ENCODE assay signal across 1 cellular context in genomic region chr19:38253788-38254187, GRCh38.
TF ChIP-seq lines count a peak whose summit lies in the region.

No MANE protein-coding gene starts in this region.

TF ChIP-seq in IMR-90, 13 proteins besides CTCF, POLR2A, EP300 and RAD21:
- no peak for TF ChIP-seq RCOR1 (IDR thresholded peaks at IDR 0.05; ENCODE audit: insufficient replicate concordance, low read length)
- no peak for TF ChIP-seq BHLHE40 (IDR thresholded peaks at IDR 0.05; ENCODE audit: low read depth, low read length)
- TF ChIP-seq FOS (IDR thresholded peaks at IDR 0.05; ENCODE audit: low read depth, low read length) = no peak
- TF ChIP-seq RFX5 (IDR thresholded peaks at IDR 0.05; ENCODE audit: low read depth, low read length) = no peak
- TF ChIP-seq MAZ (IDR thresholded peaks at IDR 0.05; ENCODE audit: borderline replicate concordance, low read depth, low read length) = no peak
- no peak for TF ChIP-seq CEBPB (IDR thresholded peaks at IDR 0.05; ENCODE audit: low read depth, low read length)
- TF ChIP-seq SMC3 (IDR thresholded peaks at IDR 0.05; ENCODE audit: low read depth, low read length) = no peak
- TF ChIP-seq USF2 (IDR thresholded peaks at IDR 0.05; ENCODE audit: low read depth, low read length) = no peak
- no peak for TF ChIP-seq CHD1 (IDR thresholded peaks at IDR 0.05; ENCODE audit: low read depth, low read length)
- no peak for TF ChIP-seq ELK1 (IDR thresholded peaks at IDR 0.05; ENCODE audit: borderline replicate concordance, low read depth, low read length)
- no peak for TF ChIP-seq MXI1 (IDR thresholded peaks at IDR 0.05; ENCODE audit: borderline replicate concordance, low read depth, low read length)
- TF ChIP-seq MAFK (IDR thresholded peaks at IDR 0.05; ENCODE audit: low read depth, low read length) = no peak
- no peak for TF ChIP-seq NFE2L2 (IDR thresholded peaks at IDR 0.05; ENCODE audit: low read depth, low read length)
